31 cellular contexts compared by ENCODE assay signal in the genomic region with DNA sequence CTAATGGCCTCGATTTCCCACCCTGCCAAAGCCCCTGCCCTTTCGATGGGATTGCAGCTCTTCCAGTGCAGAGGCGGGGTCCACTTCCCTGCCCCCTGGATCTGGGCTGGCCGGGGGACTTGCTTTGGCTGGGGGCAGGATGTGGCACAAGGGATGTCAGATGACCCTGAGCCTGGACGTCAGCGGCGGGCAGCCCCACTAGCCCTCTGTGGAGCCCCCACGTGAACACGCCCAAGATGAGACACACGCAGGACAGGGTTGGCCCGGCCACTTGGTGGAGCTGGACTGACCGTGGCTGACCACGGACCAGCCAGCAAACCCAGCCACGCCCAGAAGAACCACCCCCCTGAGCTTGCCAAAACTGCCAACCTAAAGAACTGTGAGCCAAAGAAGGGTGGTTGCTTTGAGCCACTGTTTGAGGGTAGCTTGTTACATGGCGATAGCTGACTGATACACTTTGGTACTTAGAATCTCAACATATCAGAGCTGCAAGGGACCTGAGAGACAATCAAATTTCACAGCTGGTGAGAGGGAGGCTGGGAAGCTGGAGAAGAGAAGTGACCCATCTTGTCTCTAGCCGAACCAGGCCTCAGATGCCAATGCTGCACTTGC. TPM values are rescaled to one million over a fixed set of nuclear protein-coding genes. Genes with fewer than 3 reads are reported as not detected.
"Had no signal": no experiment of that assay in that cellular context is flagged by ENCODE, and none has a peak within 500 bp of the region (broad histone marks: within the 10 kb centered on the region; RNA-seq: fewer than 3 reads in every experiment).

No MANE protein-coding gene starts in this region.

- H2AFZ ChIP-seq: neural progenitor cell had no signal

- H3K36me3 Mint-ChIP-seq: mesothelial cell of epicardium; naive B cell; natural killer cell; neural progenitor cell; stimulated activated effector memory CD8-positive, alpha-beta T cell treated with anti-CD3 and anti-CD28 coated beads, Interleukin-12 subunit alpha, Interleukin-12 subunit beta, amount 100 ng/mL, for 72 hours had no signal

- H3K4me3 ChIP-seq: left ventricle myocardium inferior, lung, neural progenitor cell, ovary, prostate gland, sigmoid colon, spleen, suprapubic skin, thoracic aorta, tibial artery, upper lobe of right lung had no signal

- H3K4me1 Mint-ChIP-seq: stimulated activated effector memory CD8-positive, alpha-beta T cell treated with anti-CD3 and anti-CD28 coated beads, Interleukin-12 subunit alpha, Interleukin-12 subunit beta, amount 100 ng/mL, for 72 hours had no signal

- H3K9me3 ChIP-seq: left ventricle myocardium inferior, ovary, prostate gland, sigmoid colon, spleen, suprapubic skin, thoracic aorta, tibial artery, upper lobe of right lung had no signal

- H3K4me3 Mint-ChIP-seq: mesothelial cell of epicardium; natural killer cell; nephron progenitor cell; neural progenitor cell; stimulated activated effector memory CD8-positive, alpha-beta T cell treated with anti-CD3 and anti-CD28 coated beads, Interleukin-12 subunit alpha, Interleukin-12 subunit beta, amount 100 ng/mL, for 72 hours; stimulated activated naive CD8-positive, alpha-beta T cell treated with anti-CD3 and anti-CD28 coated beads, Interleukin-15, Interleukin-2, amounts not matched to agents 100 ng/mL and 50 ng/mL, for 24 hours had no signal

- FAIRE-seq: small intestine, urothelium cell line had no signal

- H3K9me3 Mint-ChIP-seq: mesothelial cell of epicardium; naive B cell; natural killer cell; nephron progenitor cell; stimulated activated effector memory CD8-positive, alpha-beta T cell treated with anti-CD3 and anti-CD28 coated beads, Interleukin-12 subunit alpha, Interleukin-12 subunit beta, amount 100 ng/mL, for 72 hours; stimulated activated naive CD8-positive, alpha-beta T cell treated with anti-CD3 and anti-CD28 coated beads, Interleukin-15, Interleukin-2, amounts not matched to agents 100 ng/mL and 50 ng/mL, for 24 hours had no signal

- H3K27ac Mint-ChIP-seq: mesothelial cell of epicardium; natural killer cell; nephron progenitor cell; neural progenitor cell; stimulated activated effector memory CD8-positive, alpha-beta T cell treated with anti-CD3 and anti-CD28 coated beads, Interleukin-12 subunit alpha, Interleukin-12 subunit beta, amount 100 ng/mL, for 72 hours; stimulated activated naive CD8-positive, alpha-beta T cell treated with anti-CD3 and anti-CD28 coated beads, Interleukin-15, Interleukin-2, amounts not matched to agents 100 ng/mL and 50 ng/mL, for 24 hours had no signal

- H3K4me1 ChIP-seq: prostate gland had no signal

- ATAC-seq: natural killer cell; right cardiac atrium; stimulated activated effector memory CD8-positive, alpha-beta T cell treated with anti-CD3 and anti-CD28 coated beads, Interleukin-12 subunit alpha, Interleukin-12 subunit beta, amount 100 ng/mL, for 72 hours; upper lobe of right lung had no signal

- H3K4me2 ChIP-seq: neural progenitor cell had no signal

- H3K27me3 Mint-ChIP-seq: naive B cell; stimulated activated naive CD8-positive, alpha-beta T cell treated with anti-CD3 and anti-CD28 coated beads, Interleukin-15, Interleukin-2, amounts not matched to agents 100 ng/mL and 50 ng/mL, for 24 hours had no signal

- DNase-seq: islet precursor cell; left ventricle myocardium inferior; mesendoderm; naive B cell; natural killer cell; nephron progenitor cell; ovary; retina; right cardiac atrium; sigmoid colon; small intestine; spleen; stimulated activated CD4-positive, alpha-beta T cell treated with anti-CD3 and anti-CD28 coated beads, Interleukin-4, amount 100 ng/mL, for 24 hours; stimulated activated naive CD4-positive, alpha-beta T cell; tibial artery; trophoblast cell; upper lobe of right lung had no signal

- H3K27ac ChIP-seq: left ventricle myocardium inferior, neural progenitor cell, ovary, prostate gland, sigmoid colon, spleen, suprapubic skin, thoracic aorta, tibial artery, upper lobe of right lung had no signal

- H3K9ac ChIP-seq: neural progenitor cell had no signal

- H3K27me3 ChIP-seq: neural progenitor cell, ovary, spleen, suprapubic skin, upper lobe of right lung had no signal

- H3K36me3 ChIP-seq: neural progenitor cell, ovary, prostate gland, sigmoid colon, suprapubic skin, thoracic aorta, tibial artery, upper lobe of right lung had no signal

RNA-seq across cellular contexts. Expression of a gene that starts 46.6 kb away (rescaled TPM):
- total RNA-seq: kidney epithelial cell, left ventricle myocardium inferior, lower leg skin, lung, mononuclear cell, omental fat pad, ovary, right cardiac atrium, sigmoid colon, subcutaneous adipose tissue, suprapubic skin, thoracic aorta, upper lobe of right lung had no signal
- polyA plus RNA-seq: right cardiac atrium, small intestine had no signal
